19 cellular contexts compared by ENCODE assay signal in genomic region chr3:69443554-69443953, GRCh38.
"Had no signal": no experiment of that assay in that cellular context is flagged by ENCODE, and none has a peak within 500 bp of the region (broad histone marks: within the 10 kb centered on the region; RNA-seq: fewer than 3 reads in every experiment).

No MANE protein-coding gene starts in this region.

- H3K9me3 Mint-ChIP-seq: activated CD8-positive, alpha-beta T cell treated with anti-CD3 and anti-CD28 coated beads for 36 hours; stimulated activated effector memory CD8-positive, alpha-beta T cell treated with anti-CD3 and anti-CD28 coated beads, Interleukin-12 subunit alpha, Interleukin-12 subunit beta, amount 100 ng/mL, for 72 hours; T-helper 2 cell treated with Interferon-gamma antibody and Interleukin-4, amounts not matched to agents 5 μg/mL and 100 μg/mL, for 36 hours had no signal

- H3K4me3 ChIP-seq: heart right ventricle, SJSA1, skin epidermis, tibial nerve had no signal

- H3K27ac ChIP-seq: foreskin keratinocyte, heart right ventricle, SJSA1, skin epidermis, tibial nerve had no signal

- FAIRE-seq: keratinocyte had no signal

- H3K27ac Mint-ChIP-seq: activated CD8-positive, alpha-beta T cell treated with anti-CD3 and anti-CD28 coated beads for 36 hours; brain; nephron progenitor cell; stimulated activated effector memory CD8-positive, alpha-beta T cell treated with anti-CD3 and anti-CD28 coated beads, Interleukin-12 subunit alpha, Interleukin-12 subunit beta, amount 100 ng/mL, for 72 hours; T-helper 2 cell treated with Interferon-gamma antibody and Interleukin-4, amounts not matched to agents 5 μg/mL and 100 μg/mL, for 36 hours had no signal

- ATAC-seq: foreskin keratinocyte, heart right ventricle, left ventricle myocardium superior had no signal

- H3K9me3 ChIP-seq: heart right ventricle, SJSA1, tibial nerve had no signal

- H3K36me3 Mint-ChIP-seq: brain; stimulated activated effector memory CD8-positive, alpha-beta T cell treated with anti-CD3 and anti-CD28 coated beads, Interleukin-12 subunit alpha, Interleukin-12 subunit beta, amount 100 ng/mL, for 72 hours had no signal

- H3K27me3 ChIP-seq: foreskin keratinocyte, heart right ventricle, SJSA1, tibial nerve had no signal

- H3K4me3 Mint-ChIP-seq: activated CD8-positive, alpha-beta T cell treated with anti-CD3 and anti-CD28 coated beads for 36 hours; brain; nephron progenitor cell; stimulated activated effector memory CD8-positive, alpha-beta T cell treated with anti-CD3 and anti-CD28 coated beads, Interleukin-12 subunit alpha, Interleukin-12 subunit beta, amount 100 ng/mL, for 72 hours; T-helper 2 cell treated with Interferon-gamma antibody and Interleukin-4, amounts not matched to agents 5 μg/mL and 100 μg/mL, for 36 hours had no signal

- DNase-seq: activated CD4-positive, alpha-beta T cell treated with anti-CD3 and anti-CD28 coated beads for 1 hour; activated CD8-positive, alpha-beta memory T cell treated with anti-CD3 and anti-CD28 coated beads, Interleukin-2, amount 50 U/mL, for 4 hours; cerebellar nuclear complex; dermis blood vessel endothelial cell; erythroblast; foreskin keratinocyte; heart right ventricle; left ventricle myocardium superior; mesenchymal stem cell; nephron progenitor cell; SW 1271 had no signal

- H3K36me3 ChIP-seq: heart right ventricle, SJSA1, tibial nerve had no signal
